ENCODE assay signal across 8 cellular contexts in the genomic region with DNA sequence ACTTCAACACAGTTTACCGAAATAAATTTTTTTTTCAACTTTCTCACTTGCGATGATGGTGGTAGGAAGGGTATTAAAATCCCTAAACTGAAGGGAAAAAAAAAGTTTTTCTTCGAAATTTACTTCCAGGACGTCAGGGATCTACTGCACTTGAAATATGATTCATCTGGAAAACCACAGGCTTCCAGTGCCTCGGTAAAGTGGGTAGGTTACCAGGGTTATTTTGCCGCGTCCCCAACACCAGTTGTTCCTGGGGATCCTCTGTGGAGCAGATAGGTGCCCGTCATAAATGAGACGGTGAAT. TPM values are rescaled to one million over a fixed set of nuclear protein-coding genes. Genes with fewer than 3 reads are reported as not detected.
DNase-seq lines count a peak whose midpoint lies in the region; ATAC-seq and TF ChIP-seq lines count a peak whose summit lies in the region.

No MANE protein-coding gene starts in this region.

- peaks cover 0 to 35% (median 12%) of the 10 kb centered on the region in 3 donors for H3K36me3 Mint-ChIP-seq in CD8-positive, alpha-beta memory T cell
- H3K36me3 Mint-ChIP-seq in natural killer cell: peaks cover 13% of the 10 kb centered on the region

- peak overlapping the region; percentile 91 for H3K27ac ChIP-seq in CD8-positive, alpha-beta memory T cell (ENCODE audit: low read depth, low read length)
- H3K27ac ChIP-seq in dorsolateral prefrontal cortex: peak overlapping the region in 58 of 59 donors; percentile 81 to 100 (median 97)

- ATAC-seq in natural killer cell (no peak), GM21390 (IDR thresholded peaks at IDR 0.05; ENCODE audit: unreplicated experiment) (no peak)

- CTCF ChIA-PET in CD8-positive, alpha-beta memory T cell (lab: Charles Lee): no interaction called here

- H3K9me3 Mint-ChIP-seq in CD8-positive, alpha-beta memory T cell: no peaks in the 10 kb centered on the region
- no peaks in the 10 kb centered on the region for H3K9me3 Mint-ChIP-seq in natural killer cell

- H3K27ac Mint-ChIP-seq in CD8-positive, alpha-beta memory T cell: peak overlapping the region; percentile 70 to 94 (median 89)
- peak overlapping the region; percentile 91 to 95 for H3K27ac Mint-ChIP-seq in natural killer cell

- no peaks in the 10 kb centered on the region for H3K27me3 ChIP-seq in CD8-positive, alpha-beta memory T cell (ENCODE audit: insufficient read depth, low read length, poor library complexity, severe bottlenecking)
- no peaks in the 10 kb centered on the region for H3K27me3 ChIP-seq in dorsolateral prefrontal cortex

- peaks cover 16% of the 10 kb centered on the region for H3K4me1 ChIP-seq in CD8-positive, alpha-beta memory T cell (ENCODE audit: insufficient read depth, low read length)

- H3K4me1 Mint-ChIP-seq in CD8-positive, alpha-beta memory T cell: peaks cover 23 to 42% (median 35%) of the 10 kb centered on the region in 3 donors
- H3K4me1 Mint-ChIP-seq in natural killer cell: peaks cover 20 to 33% of the 10 kb centered on the region in 2 donors

- peak overlapping the region; percentile 92 for H3K4me3 ChIP-seq in CD8-positive, alpha-beta memory T cell (ENCODE audit: low read length)
- peak overlapping the region; percentile 55 to 98 (median 89) for H3K4me3 ChIP-seq in dorsolateral prefrontal cortex

- TF ChIP-seq CTCF in dorsolateral prefrontal cortex (IDR thresholded peaks at IDR 0.05 in 54 of 56, conservative IDR thresholded peaks at IDR 0.05 in 2 of 56; ENCODE audit: low read depth in 1 of 56, partially characterized antibody in 56 of 56) (no peak), natural killer cell (IDR thresholded peaks at IDR 0.05) (no peak)

- H3K9me3 ChIP-seq in CD8-positive, alpha-beta memory T cell (ENCODE audit: low read length): no peaks in the 10 kb centered on the region

- no peaks in the 10 kb centered on the region for H3K36me3 ChIP-seq in CD8-positive, alpha-beta memory T cell (ENCODE audit: insufficient read depth, low read length)

- DNase-seq in CD8-positive, alpha-beta memory T cell: no peak
- DNase-seq in NCI-H187 treated with DMSO at 0.1 percent for 48 hours (lab: John Stamatoyannopoulos, UW) (peak; percentile 63), dorsolateral prefrontal cortex (no peak), natural killer cell (no peak), NCI-H69 (lab: John Stamatoyannopoulos, UW) (no peak), NCI-H526 (lab: John Stamatoyannopoulos, UW) (no peak), NCI-H82 (lab: John Stamatoyannopoulos, UW) (no peak)

- H3K4me3 Mint-ChIP-seq in CD8-positive, alpha-beta memory T cell: peak overlapping the region; percentile 87 to 99 (median 89)
- H3K4me3 Mint-ChIP-seq in natural killer cell: peak overlapping the region; percentile 89

- no peaks in the 10 kb centered on the region for H3K27me3 Mint-ChIP-seq in CD8-positive, alpha-beta memory T cell
- H3K27me3 Mint-ChIP-seq in natural killer cell (ENCODE audit: low read depth in 2 of 2): no peaks in the 10 kb centered on the region

- intact Hi-C loops in dorsolateral prefrontal cortex (cut with DNase I): loop anchor here (2.0 to 5.0 kb wide), 5 partner anchors 27 to 79 kb away; a partner anchor contains a TSS
- intact Hi-C loops in natural killer cell (cut with micrococcal nuclease): loop anchor here (2.0 to 5.0 kb wide), 4 partner anchors 39 to 109 kb away; a partner anchor contains a TSS

- POLR2A ChIA-PET in CD8-positive, alpha-beta memory T cell (lab: Charles Lee): interaction anchor here (0.9 to 1.2 kb wide), 5 partner anchors 78 to 119 kb away, joined by 3 to 10 read pairs (median 4); a partner anchor contains a TSS

RNA-seq across cellular contexts. Expression of a gene that starts 0.8 kb away (rescaled TPM):
- 10 to 100 TPM; 13.9 to 14.0 TPM for total RNA-seq in CD8-positive, alpha-beta memory T cell
- polyA plus RNA-seq in CD8-positive, alpha-beta memory T cell: 22.2 TPM
- 10 to 100 TPM in 118 of 120 experiments, 1 to 10 TPM in 2; 9.4 to 26.6 (median 17.3) TPM for total RNA-seq in dorsolateral prefrontal cortex
- total RNA-seq in natural killer cell: 10 to 100 TPM; 13.3 to 26.4 (median 21.5) TPM

RNA-seq across cellular contexts. Expression of a gene that starts 38.9 kb away (rescaled TPM):
- 10 to 100 TPM; 40.2 to 40.9 TPM for total RNA-seq in CD8-positive, alpha-beta memory T cell
- 21.2 TPM for polyA plus RNA-seq in CD8-positive, alpha-beta memory T cell
- total RNA-seq in dorsolateral prefrontal cortex (10 to 100 TPM; 22.3 to 47.0 (median 36.2) TPM), natural killer cell (10 to 100 TPM; 19.2 to 23.2 (median 22.6) TPM)
